8 cellular contexts compared by ENCODE assay signal in genomic region chrX:48683411-48683982, GRCh38. TPM values are rescaled to one million over a fixed set of nuclear protein-coding genes. Genes with fewer than 3 reads are reported as not detected.
DNase-seq lines count a peak whose midpoint lies in the region; ATAC-seq and TF ChIP-seq lines count a peak whose summit lies in the region.

Gene WAS (plus strand): TSS chrX:48683799. CDS start chrX:48683854, 55 bp downstream.

- H3K79me2 ChIP-seq in OCI-LY3 (ENCODE audit: low read length): peaks cover 29% of the 10 kb centered on the region

- peak within 1 kb of the TSS; percentile 99 for H3K4me2 ChIP-seq in OCI-LY3 (ENCODE audit: low read length)

- H3K27ac ChIP-seq in OCI-LY3 (ENCODE audit: low read length) (peak within 1 kb of the TSS; percentile 67), ascending aorta (no peak within 1 kb of the TSS)

- H3K27me3 ChIP-seq in GM06990 (replicated peaks; ENCODE audit: control insufficient read depth, insufficient read depth, low read length) (no peaks in the 10 kb centered on the region), OCI-LY3 (ENCODE audit: low read depth, low read length) (no peaks in the 10 kb centered on the region), ascending aorta (no peaks in the 10 kb centered on the region)

- ATAC-seq in GM21529 (IDR thresholded peaks at IDR 0.05; ENCODE audit: unreplicated experiment): peak; percentile 88
- ATAC-seq in HG03039 (IDR thresholded peaks at IDR 0.05; ENCODE audit: unreplicated experiment): no peak

- peak within 1 kb of the TSS; percentile 67 for H3K4me3 ChIP-seq in GM06990 (replicated peaks; ENCODE audit: low read depth, low read length)
- peak within 1 kb of the TSS; percentile 100 for H3K4me3 ChIP-seq in OCI-LY3 (ENCODE audit: low read length)
- peak within 1 kb of the TSS in 1 of 2 donors; percentile 37 for H3K4me3 ChIP-seq in ascending aorta

- peak within 1 kb of the TSS; percentile 86; the same call in 1 of the 2 replicates for H2AFZ ChIP-seq in OCI-LY3 (ENCODE audit: low read depth, low read length)

- H3K4me1 ChIP-seq in OCI-LY3 (ENCODE audit: low read length) (peaks cover 24% of the 10 kb centered on the region), ascending aorta (no peaks in the 10 kb centered on the region)

- no peaks in the 10 kb centered on the region for H3K9me3 ChIP-seq in OCI-LY3 (ENCODE audit: insufficient read depth, low read length)
- H3K9me3 ChIP-seq in ascending aorta: no peaks in the 10 kb centered on the region

- intact Hi-C loops in ascending aorta (cut with DNase I): no loop called here

- no peak for TF ChIP-seq CTCF in GM06990 (IDR thresholded peaks at IDR 0.05; ENCODE audit: insufficient read depth, low read length, poor library complexity, severe bottlenecking)
- TF ChIP-seq CTCF in OCI-LY3 (IDR thresholded peaks at IDR 0.05; ENCODE audit: low read depth, low read length): no peak
- TF ChIP-seq CTCF in ascending aorta (IDR thresholded peaks at IDR 0.05): no peak

- DNase-seq in GM06990 (ENCODE audit: extremely low read depth, insufficient read length) (peak; percentile 68), ascending aorta (ENCODE audit: low spot score in 2 of 2) (no peak), cerebellar cortex (ENCODE audit: low spot score) (no peak), COLO829 (ENCODE audit: low spot score) (no peak)
- DNase-seq in stimulated activated CD4-positive, alpha-beta T cell treated with anti-CD3 and anti-CD28 coated beads, Interleukin-12 subunit alpha, Interleukin-12 subunit beta, amount 100 ng/mL, for 4 hours: peak; percentile 32

- H3K36me3 ChIP-seq in GM06990 (ENCODE audit: control insufficient read depth, insufficient read depth, low read length) (peaks cover 11% of the 10 kb centered on the region), OCI-LY3 (replicated peaks; ENCODE audit: low read depth, low read length) (peaks cover 27% of the 10 kb centered on the region), ascending aorta (no peaks in the 10 kb centered on the region)

- H4K20me1 ChIP-seq in OCI-LY3 (ENCODE audit: insufficient read depth, low read length): no peaks in the 10 kb centered on the region

- peak within 1 kb of the TSS; percentile 99 for H3K9ac ChIP-seq in OCI-LY3 (ENCODE audit: low read length)

RNA-seq across cellular contexts. Expression of gene WAS, which starts in this region (rescaled TPM):
- total RNA-seq in ascending aorta: 29.5 TPM

Comparison
In these comparisons a context has a peak if more than half of its experiments do, and no peak if none do; other contexts are left out.
1. DNase-seq: peak in GM06990 (single experiment) and stimulated activated CD4-positive, alpha-beta T cell treated with anti-CD3 and anti-CD28 coated beads, Interleukin-12 subunit alpha, Interleukin-12 subunit beta, amount 100 ng/mL, for 4 hours (single experiment); none in ascending aorta (0 of 2), cerebellar cortex (single experiment) and COLO829 (single experiment).